Comparison of ENCODE assay signal across 11 cellular contexts in genomic region chr6:98764378-98764911, GRCh38.
A peak's percentile ranks its signal among the peaks of the same experiment; 100 is the strongest.
DNase-seq lines count a peak whose midpoint lies in the region; ATAC-seq, FAIRE-seq and TF ChIP-seq lines count a peak whose summit lies in the region.
"Had no signal": no experiment of that assay in that cellular context is flagged by ENCODE, and none has a peak within 500 bp of the region (broad histone marks: within the 10 kb centered on the region; RNA-seq: fewer than 3 reads in every experiment).

No MANE protein-coding gene starts in this region.

- POLR2A ChIA-PET in activated CD4-positive, alpha-beta T cell treated with anti-CD3 and anti-CD28 coated beads, Interleukin-2, amount 10 ng/mL, durations not matched to agents 7 days and 5 days (lab: Charles Lee), result no interaction called here
- POLR2A ChIA-PET in activated B cell treated with CpG ODN at 0.5 μM for 24 hours (lab: Charles Lee), result no interaction called here
- POLR2A ChIA-PET in HepG2 (lab: Yijun Ruan, JAX), result no interaction called here
- POLR2A ChIA-PET in activated CD4-positive, alpha-beta T cell treated with anti-CD3 and anti-CD28 coated beads for 36 hours (lab: Charles Lee), result no interaction called here

- peaks cover 8% of the 10 kb centered on the region for H3K27me3 Mint-ChIP-seq in activated CD4-positive, alpha-beta T cell treated with anti-CD3 and anti-CD28 coated beads, Interleukin-2, amount 10 ng/mL, durations not matched to agents 7 days and 5 days
- H3K27me3 Mint-ChIP-seq in activated B cell treated with CpG ODN at 0.5 μM for 24 hours, result peaks cover 5% of the 10 kb centered on the region
- H3K27me3 Mint-ChIP-seq in activated CD4-positive, alpha-beta T cell treated with anti-CD3 and anti-CD28 coated beads for 36 hours, result peaks cover 25% of the 10 kb centered on the region

- in situ Hi-C loops in HepG2 (cut with HindIII; ENCODE audit: extremely low pct_ligation_motif_present, low pct_unique_long_range_greater_than_20kb), result no loop called here

- H3K36me3 ChIP-seq in HepG2 (replicated peaks in 1 of 2; ENCODE audit: control insufficient read depth in 1 of 2, insufficient read depth in 2 of 2, low read length in 2 of 2), result no peaks in the 10 kb centered on the region
- H3K36me3 ChIP-seq: prostate gland had no signal

- TF ChIP-seq EP300 in HepG2 (IDR thresholded peaks at IDR 0.05; ENCODE audit: low read depth in 2 of 2, low read length in 2 of 2) (no peak), HepG2 (CRISPR knock-in tag; IDR thresholded peaks at IDR 0.05; ENCODE audit: borderline replicate concordance) (no peak)

- no peak for ATAC-seq in activated B cell treated with CpG ODN at 0.5 μM for 24 hours (ENCODE audit: low read depth)
- ATAC-seq in HepG2, result no peak
- ATAC-seq in activated CD4-positive, alpha-beta T cell treated with anti-CD3 and anti-CD28 coated beads for 36 hours, result no peak

- H3K9me3 Mint-ChIP-seq in activated CD4-positive, alpha-beta T cell treated with anti-CD3 and anti-CD28 coated beads, Interleukin-2, amount 10 ng/mL, durations not matched to agents 7 days and 5 days, result no peaks in the 10 kb centered on the region
- H3K9me3 Mint-ChIP-seq in activated B cell treated with CpG ODN at 0.5 μM for 24 hours, result peaks cover 3% of the 10 kb centered on the region
- H3K9me3 Mint-ChIP-seq in activated CD4-positive, alpha-beta T cell treated with anti-CD3 and anti-CD28 coated beads for 36 hours (ENCODE audit: low read depth), result no peaks in the 10 kb centered on the region

- no peak for FAIRE-seq in HepG2 (lab: Jason Lieb, UNC)

- BruUV-seq in HepG2 (replicated peaks; lab: Mats Ljungman, UMichigan), result no TSS peak

- DNase-seq in activated CD4-positive, alpha-beta T cell treated with anti-CD3 and anti-CD28 coated beads, Interleukin-2, amount 10 ng/mL, durations not matched to agents 7 days and 5 days, result no peak
- DNase-seq in activated CD4-positive, alpha-beta T cell treated with anti-CD3 and anti-CD28 coated beads, Interleukin-2, amount 50 U/mL, for 4 hours, result no peak
- DNase-seq in activated B cell treated with CpG ODN at 0.5 μM for 24 hours (no peak), HepG2 (ENCODE audit: low spot score) (no peak), superior temporal gyrus (ENCODE audit: extremely low spot score) (peak; percentile 42), SHP77 (lab: John Stamatoyannopoulos, UW) (no peak), DMS153 (lab: John Stamatoyannopoulos, UW) (no peak)
- DNase-seq in activated CD4-positive, alpha-beta T cell treated with anti-CD3 and anti-CD28 coated beads for 36 hours, result no peak
- DNase-seq: AML-193, NCI-H1417 treated with DMSO at 0.1 percent for 48 hours had no signal

- no peak for TF ChIP-seq POLR2A in HepG2 (IDR thresholded peaks at IDR 0.05; ENCODE audit: insufficient read depth in 1 of 2, low read depth in 2 of 2, low read length in 2 of 2)

- 3% methylated on average over 1 of the region's 1 CpG for WGBS in HepG2 (ENCODE audit: low lambda C conversion rate)

- peak overlapping the region; percentile 45; the same call in 1 of the 2 replicates for H3K4me2 ChIP-seq in HepG2 (ENCODE audit: low read depth, low read length)

- H3K36me3 Mint-ChIP-seq in activated CD4-positive, alpha-beta T cell treated with anti-CD3 and anti-CD28 coated beads, Interleukin-2, amount 10 ng/mL, durations not matched to agents 7 days and 5 days (ENCODE audit: low read depth), result no peaks in the 10 kb centered on the region
- H3K36me3 Mint-ChIP-seq in activated B cell treated with CpG ODN at 0.5 μM for 24 hours (ENCODE audit: low read depth), result no peaks in the 10 kb centered on the region
- no peaks in the 10 kb centered on the region for H3K36me3 Mint-ChIP-seq in activated CD4-positive, alpha-beta T cell treated with anti-CD3 and anti-CD28 coated beads for 36 hours (ENCODE audit: low read depth)

- no peak overlapping the region for H3K27ac Mint-ChIP-seq in activated CD4-positive, alpha-beta T cell treated with anti-CD3 and anti-CD28 coated beads, Interleukin-2, amount 10 ng/mL, durations not matched to agents 7 days and 5 days
- no peak overlapping the region for H3K27ac Mint-ChIP-seq in activated B cell treated with CpG ODN at 0.5 μM for 24 hours
- H3K27ac Mint-ChIP-seq in activated CD4-positive, alpha-beta T cell treated with anti-CD3 and anti-CD28 coated beads for 36 hours, result no peak overlapping the region

- H3K4me3 ChIP-seq in HepG2 (replicated peaks in 1 of 3; ENCODE audit: insufficient read depth in 1 of 3, low read depth in 2 of 3, low read length in 3 of 3), result peak overlapping the region in 1 of 3 experiments; percentile 46; a peak in 2 of 6 replicates
- H3K4me3 ChIP-seq: prostate gland had no signal

- H3K27ac ChIP-seq in HepG2 (ENCODE audit: extremely low read length, insufficient read depth, low read length), result no peak overlapping the region
- H3K27ac ChIP-seq: prostate gland had no signal

- no peaks in the 10 kb centered on the region for H3K27me3 ChIP-seq in HepG2 (ENCODE audit: control insufficient read depth in 1 of 2, insufficient read depth in 2 of 2, low read length in 2 of 2)

- TF ChIP-seq CTCF in activated B cell treated with CpG ODN at 0.5 μM for 24 hours (IDR thresholded peaks at IDR 0.05), result no peak
- TF ChIP-seq CTCF in HepG2 (CRISPR knock-in tag; IDR thresholded peaks at IDR 0.05), result no peak

- no peaks in the 10 kb centered on the region for H3K9me3 ChIP-seq in HepG2 (ENCODE audit: low read length)
- H3K9me3 ChIP-seq: prostate gland had no signal

- H3K4me3 Mint-ChIP-seq in activated CD4-positive, alpha-beta T cell treated with anti-CD3 and anti-CD28 coated beads, Interleukin-2, amount 10 ng/mL, durations not matched to agents 7 days and 5 days, result peak overlapping the region; percentile 9
- H3K4me3 Mint-ChIP-seq in activated B cell treated with CpG ODN at 0.5 μM for 24 hours, result peak overlapping the region; percentile 0
- no peak overlapping the region for H3K4me3 Mint-ChIP-seq in activated CD4-positive, alpha-beta T cell treated with anti-CD3 and anti-CD28 coated beads for 36 hours

- H3K4me1 Mint-ChIP-seq in activated CD4-positive, alpha-beta T cell treated with anti-CD3 and anti-CD28 coated beads, Interleukin-2, amount 10 ng/mL, durations not matched to agents 7 days and 5 days, result peaks cover 1% of the 10 kb centered on the region
- H3K4me1 Mint-ChIP-seq in activated B cell treated with CpG ODN at 0.5 μM for 24 hours, result peaks cover 3% of the 10 kb centered on the region
- peaks cover 6% of the 10 kb centered on the region for H3K4me1 Mint-ChIP-seq in activated CD4-positive, alpha-beta T cell treated with anti-CD3 and anti-CD28 coated beads for 36 hours

- intact Hi-C loops in activated B cell treated with CpG ODN at 0.5 μM for 24 hours (cut with micrococcal nuclease), result no loop called here
- intact Hi-C loops in HepG2 (cut with micrococcal nuclease; ENCODE audit: unreplicated experiment), result no loop called here
- intact Hi-C loops in activated CD4-positive, alpha-beta T cell treated with anti-CD3 and anti-CD28 coated beads for 36 hours (cut with DNase I, micrococcal nuclease), result loop anchor here in 1 of 2 experiments (10.0 kb wide), 1 partner anchor 350 kb away; no protein-coding TSS in a partner anchor

- CTCF ChIA-PET in activated CD4-positive, alpha-beta T cell treated with anti-CD3 and anti-CD28 coated beads, Interleukin-2, amount 10 ng/mL, durations not matched to agents 7 days and 5 days (lab: Charles Lee), result no interaction called here
- CTCF ChIA-PET in activated B cell treated with CpG ODN at 0.5 μM for 24 hours (lab: Charles Lee), result no interaction called here
- CTCF ChIA-PET in HepG2 (lab: Yijun Ruan, JAX; ENCODE audit: low intra/inter-chr PET ratio, low total read pairs), result no interaction called here
- CTCF ChIA-PET in activated CD4-positive, alpha-beta T cell treated with anti-CD3 and anti-CD28 coated beads for 36 hours (lab: Charles Lee), result no interaction called here

- H3K4me1 ChIP-seq in HepG2 (ENCODE audit: insufficient read depth, low read length), result no peaks in the 10 kb centered on the region
- H3K4me1 ChIP-seq: prostate gland had no signal

- no peaks in the 10 kb centered on the region for H4K20me1 ChIP-seq in HepG2 (ENCODE audit: insufficient read depth, low read length)

- peak overlapping the region; percentile 91 for H2AFZ ChIP-seq in HepG2 (ENCODE audit: low read length)

- H3K79me2 ChIP-seq in HepG2 (ENCODE audit: insufficient read depth, low read length), result no peaks in the 10 kb centered on the region

- no peak overlapping the region for H3K9ac ChIP-seq in HepG2 (ENCODE audit: insufficient read depth, low read depth, low read length)

- TF ChIP-seq RAD21 in HepG2 (CRISPR knock-in tag; IDR thresholded peaks at IDR 0.05), result no peak

TF ChIP-seq in HepG2, 621 proteins besides CTCF, POLR2A, EP300 and RAD21 (continues in another document):
- no peak for TF ChIP-seq HNF4A (CRISPR knock-in tag; IDR thresholded peaks at IDR 0.05)
- no peak for TF ChIP-seq ATAD3A (CRISPR knock-in tag; IDR thresholded peaks at IDR 0.05)
- no peak for TF ChIP-seq BRCA1 (CRISPR knock-in tag; IDR thresholded peaks at IDR 0.05)
- TF ChIP-seq ZNF747 (CRISPR knock-in tag; IDR thresholded peaks at IDR 0.05; ENCODE audit: borderline replicate concordance), result no peak
- no peak for TF ChIP-seq NFATC3 (CRISPR knock-in tag; IDR thresholded peaks at IDR 0.05)
- no peak for TF ChIP-seq SRSF1 (optimal IDR thresholded peaks at IDR 0.05; ENCODE audit: low read depth, low read length)
- TF ChIP-seq ZFY (CRISPR knock-in tag; IDR thresholded peaks at IDR 0.05), result no peak
- TF ChIP-seq PCBP2 (optimal IDR thresholded peaks at IDR 0.05; ENCODE audit: low read depth, low read length, poor library complexity, severe bottlenecking), result no peak
- no peak for TF ChIP-seq GMEB2 (CRISPR knock-in tag; IDR thresholded peaks at IDR 0.05; ENCODE audit: low read depth)
- TF ChIP-seq ATF7-NPFF (CRISPR knock-in tag; IDR thresholded peaks at IDR 0.05; ENCODE audit: low read depth), result no peak
